Comparison of ENCODE assay signal across 9 cellular contexts in genomic region chr16:89248196-89249005, GRCh38. TPM values are rescaled to one million over a fixed set of nuclear protein-coding genes. Genes with fewer than 3 reads are reported as not detected.
DNase-seq lines count a peak whose midpoint lies in the region; ATAC-seq, FAIRE-seq and TF ChIP-seq lines count a peak whose summit lies in the region.
"Had no signal": no experiment of that assay in that cellular context is flagged by ENCODE, and none has a peak within 500 bp of the region (broad histone marks: within the 10 kb centered on the region; RNA-seq: fewer than 3 reads in every experiment).

No MANE protein-coding gene starts in this region.

- TF ChIP-seq POLR2A in GM12878 (IDR thresholded peaks at IDR 0.05; ENCODE audit: low read depth, low read length) (no peak), testis (IDR thresholded peaks at IDR 0.05) (no peak)

- intact Hi-C loops in activated naive CD4-positive, alpha-beta T cell treated with anti-CD3 and anti-CD28 coated beads for 36 hours (cut with micrococcal nuclease): loop anchor here (10.0 kb wide), 3 partner anchors 154 to 626 kb away; partner anchors contain the start of genes ACSF3, CHMP1A, SPATA33 and TCF25
- intact Hi-C loops in GM12878 (cut with micrococcal nuclease; ENCODE audit: unreplicated experiment): no loop called here
- intact Hi-C loops in lower lobe of right lung (cut with DNase I): no loop called here
- intact Hi-C loops in testis (cut with DNase I; ENCODE audit: low total_unique reads): no loop called here

- SMC1A ChIA-PET in GM12878 (lab: Charles Lee; ENCODE audit: uncharacterized antibody, unreplicated experiment): no interaction called here

- TF ChIP-seq EP300 in GM12878 (IDR thresholded peaks at IDR 0.05; ENCODE audit: borderline replicate concordance in 1 of 2, control insufficient read depth in 1 of 2, low read depth in 2 of 2, low read length in 2 of 2): no peak

- no peak overlapping the region for H3K27ac Mint-ChIP-seq in activated naive CD4-positive, alpha-beta T cell treated with anti-CD3 and anti-CD28 coated beads for 36 hours

- H3K27ac ChIP-seq in GM12878 (ENCODE audit: control insufficient read depth, insufficient read depth) (no peak overlapping the region), lower lobe of right lung (no peak overlapping the region), testis (peak overlapping the region in 1 of 2 donors; percentile 24)

- no peaks in the 10 kb centered on the region for H3K36me3 Mint-ChIP-seq in activated naive CD4-positive, alpha-beta T cell treated with anti-CD3 and anti-CD28 coated beads for 36 hours (ENCODE audit: low read depth)

- no peak for DNase-seq in activated naive CD4-positive, alpha-beta T cell treated with anti-CD3 and anti-CD28 coated beads for 36 hours
- no peak for DNase-seq in activated naive CD4-positive, alpha-beta T cell (lab: John Stamatoyannopoulos, UW)
- DNase-seq in GM12878 (ENCODE audit: low read depth, low spot score) (no peak), lower lobe of right lung (no peak), testis (peak; percentile 79), DMS79 (lab: John Stamatoyannopoulos, UW) (no peak), NCI-H748 treated with DMSO at 0.1 percent for 48 hours (lab: John Stamatoyannopoulos, UW) (no peak)

- H3K79me2 ChIP-seq in GM12878 (ENCODE audit: control insufficient read depth, insufficient read depth, low read length): no peaks in the 10 kb centered on the region

- H3K36me3 ChIP-seq in GM12878 (ENCODE audit: control insufficient read depth in 2 of 2, insufficient read depth in 2 of 2, low read length in 1 of 2) (no peaks in the 10 kb centered on the region), lower lobe of right lung (no peaks in the 10 kb centered on the region), testis (ENCODE audit: low read depth, missing control alignments) (no peaks in the 10 kb centered on the region)

- no peaks in the 10 kb centered on the region for H3K27me3 Mint-ChIP-seq in activated naive CD4-positive, alpha-beta T cell treated with anti-CD3 and anti-CD28 coated beads for 36 hours (ENCODE audit: low read depth)

- H3K4me2 ChIP-seq in GM12878 (ENCODE audit: control insufficient read depth, insufficient read depth): peak overlapping the region; percentile 54; the same call in 1 of the 2 replicates

- no TSS peak for BruUV-seq in GM12878 (replicated peaks; lab: Mats Ljungman, UMichigan)

- H3K4me3 Mint-ChIP-seq in activated naive CD4-positive, alpha-beta T cell treated with anti-CD3 and anti-CD28 coated beads for 36 hours: peak overlapping the region; percentile 74

- in situ Hi-C loops in GM12878 (cut with MboI): no loop called here

- H3K4me3 ChIP-seq in GM12878 (no peak overlapping the region), lower lobe of right lung (peak overlapping the region; percentile 53), testis (peak overlapping the region; percentile 41 to 42)

- no peaks in the 10 kb centered on the region for H3K27me3 ChIP-seq in GM12878 (replicated peaks in 1 of 2; ENCODE audit: control insufficient read depth in 2 of 2, insufficient read depth in 2 of 2, low read length in 1 of 2)
- no peaks in the 10 kb centered on the region for H3K27me3 ChIP-seq in lower lobe of right lung (ENCODE audit: low read depth)
- no peaks in the 10 kb centered on the region for H3K27me3 ChIP-seq in testis

- H3K9me3 Mint-ChIP-seq in activated naive CD4-positive, alpha-beta T cell treated with anti-CD3 and anti-CD28 coated beads for 36 hours: peaks cover 5% of the 10 kb centered on the region

- H3K4me1 ChIP-seq in GM12878 (ENCODE audit: control insufficient read depth, insufficient read depth, low read length): no peaks in the 10 kb centered on the region
- H3K4me1 ChIP-seq in lower lobe of right lung: peaks cover 7% of the 10 kb centered on the region
- H3K4me1 ChIP-seq in testis: peaks cover 6% of the 10 kb centered on the region

- CTCF ChIA-PET in activated naive CD4-positive, alpha-beta T cell treated with anti-CD3 and anti-CD28 coated beads for 36 hours (lab: Charles Lee): no interaction called here
- CTCF ChIA-PET in GM12878 (lab: Yijun Ruan, JAX): no interaction called here

- no peak for TF ChIP-seq RAD21 in GM12878 (IDR thresholded peaks at IDR 0.05; ENCODE audit: insufficient read depth, low read depth, low read length)

- peaks cover 4% of the 10 kb centered on the region for H3K9me3 ChIP-seq in GM12878 (replicated peaks; ENCODE audit: control insufficient read depth, insufficient read depth, low read length)
- H3K9me3 ChIP-seq in lower lobe of right lung: peaks cover 5% of the 10 kb centered on the region
- no peaks in the 10 kb centered on the region for H3K9me3 ChIP-seq in testis

- H2AFZ ChIP-seq in GM12878 (ENCODE audit: control insufficient read depth, low read depth, low read length): no peak overlapping the region; the same call in 1 of the 2 replicates

- peaks cover 1% of the 10 kb centered on the region for H3K4me1 Mint-ChIP-seq in activated naive CD4-positive, alpha-beta T cell treated with anti-CD3 and anti-CD28 coated beads for 36 hours (ENCODE audit: low read depth)

- no peaks in the 10 kb centered on the region for H4K20me1 ChIP-seq in GM12878 (ENCODE audit: control insufficient read depth, insufficient read depth)

- POLR2A ChIA-PET in GM12878 (lab: Charles Lee): no interaction called here

- WGBS in GM12878 (ENCODE audit: insufficient coverage, insufficient replicate concordance, low lambda C conversion rate, missing lambda C conversion rate): 87% methylated on average over 65 of the region's 71 CpGs
- WGBS in testis, 2 donors: 47% methylated on average over 63 to 71 of the region's 71 CpGs

- TF ChIP-seq CTCF in GM12878 (IDR thresholded peaks at IDR 0.05 in 2 of 3, conservative IDR thresholded peaks at IDR 0.05 in 1 of 3; ENCODE audit: control insufficient read depth in 2 of 3, extremely low read depth in 1 of 3, insufficient read depth in 1 of 3, low read depth in 3 of 3, low read length in 3 of 3) (no peak), lower lobe of right lung (IDR thresholded peaks at IDR 0.05) (no peak), testis (IDR thresholded peaks at IDR 0.05) (no peak)

- RAD21 ChIA-PET in GM12878 (lab: Charles Lee; ENCODE audit: unreplicated experiment): no interaction called here

- FAIRE-seq in GM12878 (lab: Jason Lieb, UNC): no peak

- H3K9ac ChIP-seq in GM12878 (ENCODE audit: control insufficient read depth, insufficient read depth, low read length): no peak overlapping the region

- ATAC-seq in GM12878: no peak
- ATAC-seq in lower lobe of right lung: no peak
- ATAC-seq in GM21515 (IDR thresholded peaks at IDR 0.05; ENCODE audit: unreplicated experiment): no peak

TF ChIP-seq in GM12878, 131 proteins besides CTCF, POLR2A, EP300 and RAD21 (continues in another document):
- no peak for TF ChIP-seq ZNF24 (IDR thresholded peaks at IDR 0.05)

RNA-seq across cellular contexts. Expression of gene ZNF778, which starts 30.9 kb away (rescaled TPM):
- 1 to 10 TPM; 3.5 to 3.6 TPM for total RNA-seq in activated naive CD4-positive, alpha-beta T cell treated with anti-CD3 and anti-CD28 coated beads for 36 hours
- total RNA-seq in GM12878 (2013; cell fraction: nucleolus; rRNA removed): 15.8 and 17.3 TPM in 2 replicates
- total RNA-seq in GM12878 (2014; rRNA removed) (3.3 and 6.5 TPM in 2 replicates), GM12878 (2014; rRNA removed; fragmentation: Illumina TruSeq; extraction: Trizol) (3.5 and 3.6 TPM in 2 replicates), GM12878 (2021) (6.4 and 9.7 TPM in 2 replicates), lower lobe of right lung (9.7 TPM), testis (10 to 100 TPM; 29.8 to 32.9 TPM)
- polyA plus RNA-seq in GM12878 (2011; ENCODE audit: low read depth): 2.2 TPM
- polyA plus RNA-seq in GM12878 (2011; rRNA removed) (3.8 and 4.4 TPM in 2 replicates), GM12878 (2014; fragmentation: Illumina TruSeq; extraction: Trizol) (4.3 and 4.6 TPM in 2 replicates), GM12878 (2014; fragmentation: Nextera tagmentation; extraction: Ambion mirVana) (under 1 TPM; 0.20 to 0.40 TPM), GM12878 (2014; rRNA removed) (4.2 and 5.9 TPM in 2 replicates), GM12878 (2016; fragmentation: Nextera tagmentation; extraction: Ambion mirVana) (1 to 10 TPM; 2.3 to 3.8 TPM), testis (ENCODE audit: insufficient read depth, low read depth, low replicate concordance) (21.0 TPM)
- polyA plus RNA-seq in GM12878 (2011; cell fraction: cytosol; rRNA removed): 2.8 and 3.8 TPM in 2 replicates
- 6.7 and 8.5 TPM in 2 replicates for polyA plus RNA-seq in GM12878 (2011; cell fraction: nucleus; rRNA removed)
- polyA plus RNA-seq in GM12878 (2012): 2.4 and 5.4 TPM in 2 replicates
- polyA minus RNA-seq in GM12878 (2011; rRNA and poly(A)+ RNA removed): 6.1 and 8.8 TPM in 2 replicates
- 1.3 and 3.7 TPM in 2 replicates for polyA minus RNA-seq in GM12878 (2011; cell fraction: cytosol; rRNA and poly(A)+ RNA removed)
- polyA minus RNA-seq in GM12878 (2011; cell fraction: nucleus; rRNA and poly(A)+ RNA removed): 5.7 and 8.7 TPM in 2 replicates

RNA-seq across cellular contexts. Expression of gene SLC22A31, which starts 48.1 kb away (rescaled TPM):
- total RNA-seq in activated naive CD4-positive, alpha-beta T cell treated with anti-CD3 and anti-CD28 coated beads for 36 hours: under 1 TPM; 0.31 to 0.64 TPM
- not detected in 2 replicates for total RNA-seq in GM12878 (2013; cell fraction: nucleolus; rRNA removed)
- total RNA-seq in GM12878 (2014; rRNA removed): not detected in 2 replicates
- not detected in 2 replicates for total RNA-seq in GM12878 (2014; rRNA removed; fragmentation: Illumina TruSeq; extraction: Trizol)
- total RNA-seq in GM12878 (2021): 0.19 TPM in 1 of 2 replicates, not detected in the other
- polyA plus RNA-seq in GM12878 (2011; ENCODE audit: low read depth): not detected
- polyA plus RNA-seq in GM12878 (2011; rRNA removed): 0.20 and 0.23 TPM in 2 replicates
- polyA plus RNA-seq in GM12878 (2011; cell fraction: cytosol; rRNA removed): 0.75 and 0.94 TPM in 2 replicates
- 12.2 and 13.6 TPM in 2 replicates for polyA plus RNA-seq in GM12878 (2011; cell fraction: nucleus; rRNA removed)
- polyA plus RNA-seq in GM12878 (2012): not detected in 2 replicates
- polyA plus RNA-seq in GM12878 (2014; fragmentation: Illumina TruSeq; extraction: Trizol): not detected in 2 replicates
- polyA plus RNA-seq in GM12878 (2014; fragmentation: Nextera tagmentation; extraction: Ambion mirVana): not detected
- 0.24 and 0.27 TPM in 2 replicates for polyA plus RNA-seq in GM12878 (2014; rRNA removed)
- under 1 TPM in 1 of 2 experiments, not detected in 1; 0.13 TPM for polyA plus RNA-seq in GM12878 (2016; fragmentation: Nextera tagmentation; extraction: Ambion mirVana)
- polyA minus RNA-seq in GM12878 (2011; rRNA and poly(A)+ RNA removed): 0.52 TPM in 1 of 2 replicates, not detected in the other
- polyA minus RNA-seq in GM12878 (2011; cell fraction: cytosol; rRNA and poly(A)+ RNA removed): not detected in 2 replicates
- polyA minus RNA-seq in GM12878 (2011; cell fraction: nucleus; rRNA and poly(A)+ RNA removed): 0.96 TPM in 1 of 2 replicates, not detected in the other
- total RNA-seq in lower lobe of right lung: 132 TPM
- 1 to 10 TPM; 3.9 to 8.2 TPM for total RNA-seq in testis
- polyA plus RNA-seq in testis (ENCODE audit: insufficient read depth, low read depth, low replicate concordance): 6.2 TPM
- total RNA-seq: lung microvascular endothelial cell had no signal

Comparison
In these comparisons a context has a peak if more than half of its experiments do, and no peak if none do; other contexts are left out.
1. RNA of gene SLC22A31, which starts 48.1 kb away (total RNA-seq): 132 TPM in lower lobe of right lung (single experiment); 3.9 to 8.2 TPM in testis, 0.31 to 0.64 TPM in activated naive CD4-positive, alpha-beta T cell treated with anti-CD3 and anti-CD28 coated beads for 36 hours and 0.19 TPM in GM12878; every median in the first group is over 10 times any median in the second.